In the genomic region with DNA sequence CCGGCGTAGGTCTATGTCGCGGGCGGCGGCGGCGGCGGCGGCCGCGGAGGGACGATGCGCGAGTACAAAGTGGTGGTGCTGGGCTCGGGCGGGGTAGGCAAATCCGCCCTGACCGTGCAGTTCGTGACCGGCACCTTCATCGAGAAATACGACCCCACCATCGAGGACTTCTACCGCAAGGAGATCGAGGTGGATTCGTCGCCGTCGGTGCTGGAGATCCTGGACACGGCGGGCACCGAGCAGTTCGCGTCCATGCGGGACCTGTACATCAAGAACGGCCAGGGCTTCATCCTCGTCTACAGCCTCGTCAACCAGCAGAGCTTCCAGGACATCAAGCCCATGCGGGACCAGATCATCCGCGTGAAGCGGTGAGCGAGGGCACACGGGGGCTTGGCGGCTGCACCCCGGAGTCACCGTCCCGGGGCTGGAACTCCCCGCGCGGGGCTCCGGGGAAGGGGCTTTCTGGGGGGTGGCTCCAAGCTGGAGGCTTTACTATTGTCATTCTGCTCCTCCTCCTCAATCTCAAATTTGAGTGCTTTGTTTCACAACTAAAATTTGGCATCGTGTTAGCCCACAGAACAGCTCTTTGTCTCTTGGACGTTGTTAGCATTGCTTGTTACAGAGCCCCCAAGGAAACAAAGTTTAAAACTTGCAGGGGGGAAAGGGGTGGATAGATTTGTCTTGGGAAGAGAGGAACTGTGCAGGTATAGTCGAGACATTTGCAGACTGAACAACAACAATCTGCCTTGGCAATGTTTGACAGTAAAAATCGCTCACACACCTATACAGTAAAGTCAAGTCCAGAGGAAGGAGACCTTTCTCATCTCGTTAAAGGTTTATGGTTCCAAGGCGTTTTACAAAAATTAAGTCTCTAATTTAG, we compare ENCODE assay signal across 8 cellular contexts. TPM values are rescaled to one million over a fixed set of nuclear protein-coding genes. Genes with fewer than 3 reads are reported as not detected.
A peak's percentile ranks its signal among the peaks of the same experiment; 100 is the strongest.
DNase-seq lines count a peak whose midpoint lies in the region; ATAC-seq and TF ChIP-seq lines count a peak whose summit lies in the region.

No MANE protein-coding gene starts in this region.

- peaks cover 20% of the 10 kb centered on the region; the same call in 1 of the 2 replicates for H3K36me3 ChIP-seq in iPS-20b (ENCODE audit: insufficient read depth, low read depth, low read length)
- no peaks in the 10 kb centered on the region for H3K36me3 ChIP-seq in smooth muscle cell (ENCODE audit: low read depth)

- DNase-seq in NCI-H2107 treated with DMSO at 0.1 percent for 48 hours (lab: John Stamatoyannopoulos, UW; ENCODE audit: unreplicated experiment) (peak; percentile 15), NCI-H2107 (lab: John Stamatoyannopoulos, UW) (no peak), T-cell (peak; percentile 3 to 53 (median 28)), astrocyte of the hippocampus (ENCODE audit: low read depth, low spot score) (peak; percentile 68), smooth muscle cell (lab: John Stamatoyannopoulos, UW; ENCODE audit: unreplicated experiment) (peak; percentile 34), NCI-H226 (no peak)

- ATAC-seq in HG03342 (IDR thresholded peaks at IDR 0.05; ENCODE audit: unreplicated experiment) (peak; percentile 1), T-cell (replicated peaks in 1 of 4) (peak in 2 of 4 experiments; percentile 0 to 1)

- H3K79me2 ChIP-seq in smooth muscle cell (ENCODE audit: low read depth), result peaks cover 53% of the 10 kb centered on the region

- peaks cover 31 to 35% (median 34%) of the 10 kb centered on the region in 3 donors for H3K4me1 Mint-ChIP-seq in T-cell

- peak overlapping the region; percentile 98 for H3K4me2 ChIP-seq in smooth muscle cell

- under 1% methylated on average over 58 of the region's 59 CpGs for WGBS in smooth muscle cell (ENCODE audit: low lambda C conversion rate)

- peak overlapping the region; percentile 87 to 93 (median 89) for H3K4me3 Mint-ChIP-seq in T-cell

- no peaks in the 10 kb centered on the region for H3K9me3 ChIP-seq in iPS-20b (ENCODE audit: insufficient read depth, low read depth, low read length)
- no peaks in the 10 kb centered on the region for H3K9me3 ChIP-seq in smooth muscle cell (replicated peaks; ENCODE audit: low read depth)

- no peaks in the 10 kb centered on the region for H3F3A ChIP-seq in smooth muscle cell (ENCODE audit: low read depth)

- H2AFZ ChIP-seq in smooth muscle cell (ENCODE audit: low read depth), result peak overlapping the region; percentile 84

- H3K9me3 Mint-ChIP-seq in T-cell, result no peaks in the 10 kb centered on the region

- H3K27ac ChIP-seq in iPS-20b (ENCODE audit: low read length) (no peak overlapping the region), smooth muscle cell (ENCODE audit: low read depth) (peak overlapping the region; percentile 23)

- no peaks in the 10 kb centered on the region for H3K36me3 Mint-ChIP-seq in T-cell

- H3K4me3 ChIP-seq in iPS-20b (ENCODE audit: low read length), result peak overlapping the region; percentile 97
- peak overlapping the region; percentile 91 for H3K4me3 ChIP-seq in smooth muscle cell

- POLR2A ChIA-PET in T-cell (lab: Charles Lee), result interaction anchor here in 1 of 2 donors (1.1 to 3.2 kb wide), 3 partner anchors 207 to 212 kb away, joined by 7 to 63 read pairs (median 20); a partner anchor contains a TSS

- peaks cover 43% of the 10 kb centered on the region for H4K20me1 ChIP-seq in smooth muscle cell (ENCODE audit: low read depth)

- H3K4me1 ChIP-seq in iPS-20b (ENCODE audit: insufficient read depth, low read length), result peaks cover 5% of the 10 kb centered on the region; the same call in 1 of the 2 replicates
- H3K4me1 ChIP-seq in smooth muscle cell (ENCODE audit: low read depth), result peaks cover 32% of the 10 kb centered on the region

- TF ChIP-seq CTCF in smooth muscle cell (IDR thresholded peaks at IDR 0.05; ENCODE audit: borderline replicate concordance, insufficient read depth, poor library complexity, severe bottlenecking), result no peak

- H3K27me3 ChIP-seq in iPS-20b (ENCODE audit: insufficient read depth, low read length) (no peaks in the 10 kb centered on the region), smooth muscle cell (ENCODE audit: low read depth) (no peaks in the 10 kb centered on the region)

- peak overlapping the region; percentile 86 to 87 for H3K27ac Mint-ChIP-seq in T-cell

- CTCF ChIA-PET in T-cell (lab: Charles Lee), result interaction anchor here in 1 of 2 donors (0.7 to 1.6 kb wide), 3 partner anchors 64 to 1612 kb away, joined by 3 to 8 read pairs (median 4); no protein-coding TSS in a partner anchor

- H3K27me3 Mint-ChIP-seq in T-cell, result peaks cover under 1 to 5% of the 10 kb centered on the region in 2 donors

- H3K9ac ChIP-seq in iPS-20b (ENCODE audit: low read depth, low read length) (peak overlapping the region; percentile 92; the same call in 1 of the 2 replicates), smooth muscle cell (ENCODE audit: low read depth) (peak overlapping the region; percentile 74)

RNA-seq across cellular contexts. Expression of a gene that starts 0.7 kb away (rescaled TPM):
- 10 to 100 TPM; 14.0 to 25.6 (median 20.2) TPM for total RNA-seq in T-cell
- 24.1 and 34.3 TPM in 2 replicates for total RNA-seq in smooth muscle cell
- 8.5 and 9.8 TPM in 2 replicates for polyA plus RNA-seq in smooth muscle cell

Comparison
In these comparisons a context has a peak if more than half of its experiments do, and no peak if none do; other contexts are left out.
1. DNase-seq: peak in NCI-H2107 treated with DMSO at 0.1 percent for 48 hours (single experiment), T-cell (34 of 34), astrocyte of the hippocampus (single experiment) and smooth muscle cell (single experiment); none in NCI-H2107 (single experiment) and NCI-H226 (single experiment).